8 cellular contexts compared by ENCODE assay signal in genomic region chr19:11138659-11139526, GRCh38.
DNase-seq lines count a peak whose midpoint lies in the region; ATAC-seq and TF ChIP-seq lines count a peak whose summit lies in the region.

No MANE protein-coding gene starts in this region.

- no peak for TF ChIP-seq CTCF in fibroblast of pulmonary artery (IDR thresholded peaks at IDR 0.05; ENCODE audit: low read length, missing control alignments)

- no peak for ATAC-seq in HG03159 (IDR thresholded peaks at IDR 0.05; ENCODE audit: unreplicated experiment)

- DNase-seq in NCI-H1694 treated with DMSO at 0.1 percent for 48 hours (lab: John Stamatoyannopoulos, UW): peak; percentile 10
- no peak for DNase-seq in NCI-H1694 (lab: John Stamatoyannopoulos, UW)
- DNase-seq in SW 1271 (lab: John Stamatoyannopoulos, UW): peak; percentile 50 to 77
- DNase-seq in fibroblast of pulmonary artery (ENCODE audit: low read depth): peak; percentile 79
- peak in 41 of 56 donors; percentile 1 to 76 (median 29) for DNase-seq in nucleus accumbens (lab: John Stamatoyannopoulos, UW)
- no peak for DNase-seq in inferior parietal cortex (ENCODE audit: extremely low spot score)
- no peak for DNase-seq in pons (ENCODE audit: low spot score)

- no peak overlapping the region for H3K4me3 ChIP-seq in fibroblast of pulmonary artery (replicated peaks; ENCODE audit: low read depth, low read length)

Comparison
In these comparisons a context has a peak if more than half of its experiments do, and no peak if none do; other contexts are left out.
1. DNase-seq: peak in NCI-H1694 treated with DMSO at 0.1 percent for 48 hours (single experiment), SW 1271 (2 of 2), fibroblast of pulmonary artery (single experiment) and nucleus accumbens (41 of 56); none in NCI-H1694 (single experiment), inferior parietal cortex (single experiment) and pons (single experiment).